ENCODE assay signal across 1 cellular context in the genomic region with DNA sequence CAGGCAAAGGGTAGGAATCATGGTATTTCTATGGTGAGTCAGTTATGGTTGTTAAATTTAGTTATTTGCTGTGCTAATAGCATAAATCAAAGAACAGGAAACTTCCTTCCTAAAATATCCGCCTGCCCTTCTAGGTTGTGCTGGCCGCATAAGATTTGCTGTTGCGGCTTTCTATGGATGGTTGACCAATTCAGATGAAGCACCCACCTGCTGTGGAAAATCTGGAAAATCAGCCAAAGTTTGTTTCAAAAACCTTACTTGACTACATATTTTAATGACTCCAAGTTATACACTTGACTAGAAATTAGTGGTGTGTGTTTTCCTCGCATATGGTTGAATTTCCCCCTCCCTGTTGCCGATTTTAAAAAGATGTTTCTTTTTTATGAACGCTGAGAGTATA.
TF ChIP-seq lines count a peak whose summit lies in the region.

No MANE protein-coding gene starts in this region.

TF ChIP-seq in Ishikawa, 13 proteins besides CTCF, POLR2A, EP300 and RAD21:
- no peak for TF ChIP-seq ZBTB7A (IDR thresholded peaks at IDR 0.05; ENCODE audit: low read depth)
- TF ChIP-seq TCF12 (IDR thresholded peaks at IDR 0.05; ENCODE audit: low read depth): 0 out of 2 replicates have a peak, but pooled peaks have one; percentile 21
- TF ChIP-seq TEAD4 (IDR thresholded peaks at IDR 0.05): peak; percentile 31; the same call in 1 of the 2 replicates
